In the genomic region with DNA sequence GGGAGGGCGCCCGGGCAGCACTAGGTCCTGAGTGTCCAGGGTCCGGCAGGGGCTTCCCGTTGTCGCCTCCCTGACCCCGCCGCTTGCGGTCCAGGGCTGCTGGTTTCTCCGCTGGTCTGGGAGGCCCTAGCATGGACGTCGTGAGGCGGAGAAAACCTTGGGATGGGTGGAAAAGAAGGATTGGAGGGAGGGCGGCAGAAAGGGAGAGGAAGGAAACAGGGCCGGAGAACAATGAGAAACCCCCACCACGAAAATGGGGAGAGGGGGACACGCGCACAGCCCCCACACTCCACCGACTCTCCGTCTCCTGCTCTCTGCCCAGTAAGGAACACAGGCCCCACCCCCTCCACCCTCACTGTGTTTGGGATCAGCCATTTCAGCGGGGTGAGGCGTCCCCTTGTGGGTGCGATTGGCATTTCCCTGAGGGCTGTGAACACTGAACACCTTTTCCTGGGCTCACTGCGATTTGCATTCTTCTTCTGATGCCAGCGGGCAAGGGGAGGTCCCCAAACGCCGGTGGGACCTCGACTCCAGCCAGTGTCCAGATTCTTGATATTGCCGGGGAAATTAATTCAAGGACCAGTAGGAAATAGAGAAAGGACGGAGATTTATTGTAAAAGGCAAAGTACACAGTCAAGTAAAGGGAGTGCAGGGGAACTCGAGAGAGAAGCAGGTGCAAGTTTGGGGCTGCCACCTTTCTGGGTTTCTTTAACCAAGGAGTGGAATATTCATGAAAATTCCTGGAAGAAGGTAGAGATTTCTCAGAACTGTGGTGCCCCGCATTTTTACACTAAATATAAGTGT, we compare ENCODE assay signal across 8 cellular contexts. TPM values are rescaled to one million over a fixed set of nuclear protein-coding genes. Genes with fewer than 3 reads are reported as not detected.
DNase-seq lines count a peak whose midpoint lies in the region; TF ChIP-seq lines count a peak whose summit lies in the region.

No MANE protein-coding gene starts in this region.

- H3K36me3 Mint-ChIP-seq in CD4-positive, alpha-beta memory T cell, result no peaks in the 10 kb centered on the region
- no peaks in the 10 kb centered on the region for H3K36me3 Mint-ChIP-seq in activated CD4-positive, alpha-beta T cell treated with anti-CD3 and anti-CD28 coated beads, Interleukin-2, amount 10 ng/mL, durations not matched to agents 24 days and 14 days (ENCODE audit: low read depth)

- peak; percentile 59 to 70 (median 63) for DNase-seq in CD4-positive, alpha-beta memory T cell
- peak; percentile 72 for DNase-seq in HEK293T (ENCODE audit: extremely low spot score)
- peak; percentile 81 for DNase-seq in NCI-H345 (lab: John Stamatoyannopoulos, UW)
- peak; percentile 94 for DNase-seq in activated CD4-positive, alpha-beta T cell treated with anti-CD3 and anti-CD28 coated beads, Interleukin-2, amount 10 ng/mL, durations not matched to agents 24 days and 14 days
- peak; percentile 43 to 76 for DNase-seq in dermis microvascular lymphatic vessel endothelial cell (ENCODE audit: low read depth in 2 of 2)
- DNase-seq in lower leg skin (ENCODE audit: low spot score in 2 of 2), result peak; percentile 93 to 98
- DNase-seq in stimulated activated CD4-positive, alpha-beta T cell treated with anti-CD3 and anti-CD28 coated beads, Interleukin-4, amount 100 ng/mL, for 1 hour, result peak; percentile 75
- no peak for DNase-seq in 8988T

- POLR2A ChIA-PET in CD4-positive, alpha-beta memory T cell (lab: Charles Lee; ENCODE audit: partially characterized antibody), result no interaction called here
- POLR2A ChIA-PET in HEK293T (lab: Yijun Ruan, JAX), result no interaction called here

- peaks cover 29% of the 10 kb centered on the region for H3K4me1 ChIP-seq in CD4-positive, alpha-beta memory T cell (ENCODE audit: insufficient read depth, low read length)

- no peak overlapping the region for H3K4me3 ChIP-seq in CD4-positive, alpha-beta memory T cell (ENCODE audit: low read length in 2 of 2)
- H3K4me3 ChIP-seq in lower leg skin (ENCODE audit: low read depth, poor library complexity, severe bottlenecking), result peak overlapping the region; percentile 11

- H3K36me3 ChIP-seq in CD4-positive, alpha-beta memory T cell (ENCODE audit: insufficient read depth, low read length), result no peaks in the 10 kb centered on the region

- H3K27ac ChIP-seq in CD4-positive, alpha-beta memory T cell (ENCODE audit: low read depth, low read length), result no peak overlapping the region

- peaks cover 47% of the 10 kb centered on the region for H3K27me3 ChIP-seq in CD4-positive, alpha-beta memory T cell (ENCODE audit: insufficient read depth, low read length)

- H3K27ac Mint-ChIP-seq in CD4-positive, alpha-beta memory T cell, result peak overlapping the region in 1 of 7 donors; percentile 5
- H3K27ac Mint-ChIP-seq in activated CD4-positive, alpha-beta T cell treated with anti-CD3 and anti-CD28 coated beads, Interleukin-2, amount 10 ng/mL, durations not matched to agents 24 days and 14 days, result no peak overlapping the region

- H3K27me3 Mint-ChIP-seq in CD4-positive, alpha-beta memory T cell, result peaks cover 73 to 82% of the 10 kb centered on the region in 2 donors
- peaks cover 87% of the 10 kb centered on the region for H3K27me3 Mint-ChIP-seq in activated CD4-positive, alpha-beta T cell treated with anti-CD3 and anti-CD28 coated beads, Interleukin-2, amount 10 ng/mL, durations not matched to agents 24 days and 14 days

- CTCF ChIA-PET in CD4-positive, alpha-beta memory T cell (lab: Charles Lee; ENCODE audit: partially characterized antibody), result interaction anchor here (0.7 to 2.4 kb wide), 3 partner anchors 90 to 91 kb away, joined by 3 to 18 read pairs (median 12); no protein-coding TSS in a partner anchor
- CTCF ChIA-PET in HEK293T (lab: Yijun Ruan, JAX), result interaction anchor here (1.1 kb wide), 1 partner anchor 68 kb away, joined by 3 read pairs; no protein-coding TSS in a partner anchor

- TF ChIP-seq POLR2A in lower leg skin (IDR thresholded peaks at IDR 0.05), result no peak

- no peaks in the 10 kb centered on the region for H3K9me3 ChIP-seq in CD4-positive, alpha-beta memory T cell (ENCODE audit: control insufficient read depth in 1 of 2, low read length in 2 of 2)

- peak overlapping the region; percentile 14 to 60 (median 28) for H3K4me3 Mint-ChIP-seq in CD4-positive, alpha-beta memory T cell
- H3K4me3 Mint-ChIP-seq in activated CD4-positive, alpha-beta T cell treated with anti-CD3 and anti-CD28 coated beads, Interleukin-2, amount 10 ng/mL, durations not matched to agents 24 days and 14 days, result peak overlapping the region; percentile 76

- H3K4me1 Mint-ChIP-seq in CD4-positive, alpha-beta memory T cell, result peaks cover 11 to 38% (median 21%) of the 10 kb centered on the region in 4 donors
- peaks cover 20% of the 10 kb centered on the region for H3K4me1 Mint-ChIP-seq in activated CD4-positive, alpha-beta T cell treated with anti-CD3 and anti-CD28 coated beads, Interleukin-2, amount 10 ng/mL, durations not matched to agents 24 days and 14 days

- 2 to 3% methylated on average over 31 of the region's 31 CpGs for WGBS in lower leg skin, 2 donors

- intact Hi-C loops in CD4-positive, alpha-beta memory T cell (cut with micrococcal nuclease), result loop anchor here (1.0 kb wide), 3 partner anchors 92 to 380 kb away; partner anchors contain the start of genes LATS1 and PPIL4
- intact Hi-C loops in activated CD4-positive, alpha-beta T cell treated with anti-CD3 and anti-CD28 coated beads, Interleukin-2, amount 10 ng/mL, durations not matched to agents 24 days and 14 days (cut with micrococcal nuclease), result loop anchor here (1.0 to 2.0 kb wide), 2 partner anchors 92 to 201 kb away; no protein-coding TSS in a partner anchor
- intact Hi-C loops in lower leg skin (cut with DNase I; ENCODE audit: low total_unique reads), result loop anchor here (1.0 to 5.0 kb wide), 2 partner anchors 91 to 1044 kb away; no protein-coding TSS in a partner anchor

- H3K9me3 Mint-ChIP-seq in CD4-positive, alpha-beta memory T cell, result peaks cover 0 to 4% (median 0%) of the 10 kb centered on the region in 8 donors
- no peaks in the 10 kb centered on the region for H3K9me3 Mint-ChIP-seq in activated CD4-positive, alpha-beta T cell treated with anti-CD3 and anti-CD28 coated beads, Interleukin-2, amount 10 ng/mL, durations not matched to agents 24 days and 14 days

- peak in 1 of 3 donors; percentile 97 for TF ChIP-seq CTCF in lower leg skin (IDR thresholded peaks at IDR 0.05)

TF ChIP-seq in HEK293T, 16 proteins besides CTCF, POLR2A, EP300 and RAD21:
- TF ChIP-seq LEF1 (IDR thresholded peaks at IDR 0.05; ENCODE audit: borderline replicate concordance), result no peak
- TF ChIP-seq TARDBP (IDR thresholded peaks at IDR 0.05), result no peak
- TF ChIP-seq ARNT (IDR thresholded peaks at IDR 0.05), result no peak
- no peak for TF ChIP-seq CTBP1 (IDR thresholded peaks at IDR 0.05; ENCODE audit: borderline replicate concordance)

RNA-seq across cellular contexts. Expression of gene RAET1G, which starts 3.3 kb away (rescaled TPM):
- not detected for total RNA-seq in CD4-positive, alpha-beta memory T cell
- polyA plus RNA-seq in CD4-positive, alpha-beta memory T cell, result not detected
- not detected in 2 replicates for total RNA-seq in activated CD4-positive, alpha-beta T cell treated with anti-CD3 and anti-CD28 coated beads, Interleukin-2, amount 10 ng/mL, durations not matched to agents 24 days and 14 days
- under 0.01 and 0.13 TPM in 2 replicates for total RNA-seq in dermis microvascular lymphatic vessel endothelial cell
- 1 to 10 TPM in 2 of 4 donors, under 1 TPM in 1, not detected in 1; 0.34 to 5.5 (median 4.5) TPM for total RNA-seq in lower leg skin

RNA-seq across cellular contexts. Expression of gene ULBP2, which starts 15.6 kb away (rescaled TPM):
- not detected for total RNA-seq in CD4-positive, alpha-beta memory T cell
- 1 to 10 TPM in 1 of 2 donors, under 1 TPM in 1; 0.28 to 1.1 TPM for polyA plus RNA-seq in CD4-positive, alpha-beta memory T cell
- 0.40 and 0.47 TPM in 2 replicates for total RNA-seq in activated CD4-positive, alpha-beta T cell treated with anti-CD3 and anti-CD28 coated beads, Interleukin-2, amount 10 ng/mL, durations not matched to agents 24 days and 14 days
- 1.0 and 1.4 TPM in 2 replicates for total RNA-seq in dermis microvascular lymphatic vessel endothelial cell
- total RNA-seq in lower leg skin, result under 1 TPM in 2 of 4 donors, not detected in 2; 0.25 to 0.68 TPM

RNA-seq across cellular contexts. Expression of gene RAET1E, which starts 28.3 kb away (rescaled TPM):
- not detected for total RNA-seq in CD4-positive, alpha-beta memory T cell
- not detected for polyA plus RNA-seq in CD4-positive, alpha-beta memory T cell
- total RNA-seq in activated CD4-positive, alpha-beta T cell treated with anti-CD3 and anti-CD28 coated beads, Interleukin-2, amount 10 ng/mL, durations not matched to agents 24 days and 14 days, result not detected in 2 replicates
- total RNA-seq in dermis microvascular lymphatic vessel endothelial cell, result 0.13 TPM in 1 of 2 replicates, not detected in the other
- 10 to 100 TPM; 20.8 to 48.5 (median 36.2) TPM for total RNA-seq in lower leg skin

RNA-seq across cellular contexts. Expression of gene ULBP1, which starts 37.6 kb away (rescaled TPM):
- total RNA-seq in CD4-positive, alpha-beta memory T cell, result not detected
- polyA plus RNA-seq in CD4-positive, alpha-beta memory T cell, result not detected
- total RNA-seq in activated CD4-positive, alpha-beta T cell treated with anti-CD3 and anti-CD28 coated beads, Interleukin-2, amount 10 ng/mL, durations not matched to agents 24 days and 14 days, result 0.49 and 0.76 TPM in 2 replicates
- under 0.01 TPM in 2 replicates for total RNA-seq in dermis microvascular lymphatic vessel endothelial cell
- total RNA-seq in lower leg skin, result under 1 TPM in 2 of 4 donors, not detected in 2; 0.32 to 0.38 TPM

Comparison
In these comparisons a context has a peak if more than half of its experiments do, and no peak if none do; other contexts are left out.
1. RNA of gene RAET1E, which starts 28.3 kb away (total RNA-seq): 20.8 to 48.5 TPM in lower leg skin; not detected in CD4-positive, alpha-beta memory T cell, 0.13 TPM in dermis microvascular lymphatic vessel endothelial cell and not detected in activated CD4-positive, alpha-beta T cell treated with anti-CD3 and anti-CD28 coated beads, Interleukin-2, amount 10 ng/mL, durations not matched to agents 24 days and 14 days; every median in the first group is over 10 times any median in the second.